20 cellular contexts compared by ENCODE assay signal in the genomic region with DNA sequence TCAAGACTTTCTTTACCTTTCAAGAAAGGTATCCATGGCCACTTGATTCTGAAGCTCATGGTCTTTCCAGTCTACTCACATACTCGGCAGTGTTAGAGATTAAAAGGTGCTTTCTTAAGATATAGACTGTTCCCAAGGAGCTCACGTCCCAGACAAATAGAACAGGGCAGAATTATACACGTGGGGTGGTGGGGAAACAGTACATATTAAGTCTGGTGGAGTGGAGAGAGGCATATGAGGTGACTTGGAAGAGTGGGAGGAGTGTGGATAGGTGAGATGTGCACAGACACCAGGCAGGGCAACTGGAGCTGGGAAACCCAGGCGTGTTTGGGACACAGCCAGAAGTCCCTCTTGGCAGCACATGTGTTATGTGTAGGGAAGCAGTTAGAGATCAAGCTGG. TPM values are rescaled to one million over a fixed set of nuclear protein-coding genes. Genes with fewer than 3 reads are reported as not detected.
"Had no signal": no experiment of that assay in that cellular context is flagged by ENCODE, and none has a peak within 500 bp of the region (broad histone marks: within the 10 kb centered on the region; RNA-seq: fewer than 3 reads in every experiment).

No MANE protein-coding gene starts in this region.

RNA-seq across cellular contexts. Expression of gene OR11H12, which starts 37.9 kb away (rescaled TPM):
- total RNA-seq: activated naive CD4-positive, alpha-beta T cell treated with anti-CD3 and anti-CD28 coated beads for 36 hours; activated naive CD4-positive, alpha-beta T cell treated with anti-CD3 and anti-CD28 coated beads, Interleukin-2, amount 50 U/mL, for 72 hours; activated naive CD8-positive, alpha-beta T cell treated with anti-CD3 and anti-CD28 coated beads for 36 hours; activated naive CD8-positive, alpha-beta T cell treated with anti-CD3 and anti-CD28 coated beads, Interleukin-2, amount 10 ng/mL, durations not matched to agents 7 days and 5 days; activated T-cell treated with anti-CD3 and anti-CD28 coated beads, Interleukin-2, amount 50 U/mL, for 4 hours; activated T-cell treated with anti-CD3 and anti-CD28 coated beads, Interleukin-2, amount 50 U/mL, for 72 hours; activated T-helper 1 cell treated with anti-CD3 and anti-CD28 coated beads, Interleukin-12 subunit alpha, Interleukin-12 subunit beta, Interleukin-2, Interleukin-4 antibody, amounts not matched to agents 30 ng/mL and 10 ng/mL and 1 ng/mL, durations not matched to agents 14 hours and 24 hours and 36 hours; activated T-helper 17 cell treated with anti-CD3 and anti-CD28 coated beads, Interleukin-2, amount 50 U/mL, for 72 hours; activated T-helper 2 cell treated with anti-CD3 and anti-CD28 coated beads, Interferon-gamma antibody, Interleukin-2, Interleukin-4, amounts not matched to agents 10 μg/mL and 5 μg/mL and 100 μg/mL, durations not matched to agents 14 hours and 24 hours and 36 hours; adrenal gland; aorta; ascending aorta; astrocyte; body of pancreas; breast epithelium; bronchial epithelial cell; cardiac muscle cell; cardiac septum; cerebellum; chondrocyte had no signal
